In the genomic region with DNA sequence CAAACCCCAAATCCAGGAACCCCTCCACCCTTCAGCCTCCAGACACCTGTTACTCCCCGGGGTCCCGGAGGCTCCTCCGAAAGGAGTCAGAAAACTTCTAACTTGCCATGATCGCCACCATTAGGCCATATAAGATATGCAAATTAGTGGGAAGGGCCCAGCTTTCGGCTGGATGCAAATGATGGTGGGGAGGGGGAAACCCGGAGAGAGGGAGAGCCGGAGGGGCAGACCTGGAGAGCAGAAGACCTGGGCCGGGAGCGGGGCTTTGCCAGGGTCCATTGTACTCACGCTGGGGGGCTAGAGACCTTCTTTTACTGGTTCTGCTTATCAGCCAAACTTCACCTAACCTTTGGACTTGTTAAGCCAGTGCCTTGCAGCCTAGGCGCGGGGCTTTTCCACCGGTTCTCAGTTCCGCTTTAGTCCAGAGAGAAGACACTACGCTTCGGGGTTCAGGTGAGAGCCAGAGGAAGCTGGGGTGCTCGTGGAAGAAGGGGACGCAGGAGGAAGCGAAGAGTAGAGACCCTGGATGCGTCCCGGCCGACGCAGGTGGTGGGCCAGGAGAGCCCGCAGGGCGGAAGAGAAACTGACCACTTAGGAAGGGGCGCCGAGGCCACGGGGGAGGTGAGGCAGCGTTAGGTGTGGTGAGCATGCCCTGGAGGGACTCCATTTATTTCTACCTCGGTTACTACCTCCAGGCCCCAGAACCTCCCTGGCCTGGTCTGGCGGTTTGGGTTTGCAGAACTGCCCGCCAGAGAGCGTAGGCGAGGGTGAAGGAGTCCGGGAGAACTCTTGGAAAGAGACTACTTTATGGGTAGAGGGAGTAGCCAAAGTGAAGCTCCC, we compare ENCODE assay signal across 1 cellular context.
TF ChIP-seq lines count a peak whose summit lies in the region.

TSS of gene HNF1B (minus strand) at position 99 of the 840 bp plus-strand sequence. CDS start 175 bp downstream, outside the sequence.

TF ChIP-seq in A549, 52 proteins besides CTCF, POLR2A, EP300 and RAD21 (continued from another document):
- TF ChIP-seq HOXB13 (CRISPR knock-in tag; IDR thresholded peaks at IDR 0.05; ENCODE audit: low read depth) = no peak
- no peak for TF ChIP-seq KDM1A (IDR thresholded peaks at IDR 0.05; ENCODE audit: low read depth)
